In genomic region chr20:41702647-41703046, GRCh38 we compare ENCODE assay signal across 30 cellular contexts.
"Had no signal": no experiment of that assay in that cellular context is flagged by ENCODE, and none has a peak within 500 bp of the region (broad histone marks: within the 10 kb centered on the region; RNA-seq: fewer than 3 reads in every experiment).

No MANE protein-coding gene starts in this region.

- FAIRE-seq: bronchial epithelial cell, TTC549 had no signal

- H3K9me3 ChIP-seq: ascending aorta had no signal

- H3K27ac ChIP-seq: ascending aorta, cardiac muscle cell, VCaP had no signal

- H3K27me3 ChIP-seq: ascending aorta, cardiac muscle cell had no signal

- DNase-seq: activated B cell treated with CpG ODN at 0.5 μM for 24 hours; activated CD4-positive, alpha-beta memory T cell treated with anti-CD3 and anti-CD28 coated beads, Interleukin-2, amount 10 ng/mL, durations not matched to agents 7 days and 5 days; activated CD4-positive, alpha-beta T cell treated with anti-CD3 and anti-CD28 coated beads for 4 hours; activated CD4-positive, alpha-beta T cell treated with anti-CD3 and anti-CD28 coated beads, Interleukin-2, amount 10 ng/mL, durations not matched to agents 24 days and 14 days; activated CD4-positive, alpha-beta T cell treated with anti-CD3 and anti-CD28 coated beads, Interleukin-2, amount 50 U/mL, for 1 hour; activated CD4-positive, alpha-beta T cell treated with anti-CD3 and anti-CD28 coated beads, Interleukin-2, amount 50 U/mL, for 4 hours; activated CD4-positive, CD25-positive, alpha-beta regulatory T cell treated with anti-CD3 and anti-CD28 coated beads, Interleukin-2, amount 50 U/mL, for 72 hours; activated CD8-positive, alpha-beta memory T cell treated with anti-CD3 and anti-CD28 coated beads for 24 hours; activated CD8-positive, alpha-beta memory T cell treated with anti-CD3 and anti-CD28 coated beads, Interleukin-2, amount 10 ng/mL, durations not matched to agents 7 days and 5 days; activated CD8-positive, alpha-beta memory T cell treated with anti-CD3 and anti-CD28 coated beads, Interleukin-2, amount 50 U/mL, for 48 hours; activated CD8-positive, alpha-beta T cell treated with anti-CD3 and anti-CD28 coated beads, Interleukin-2, amount 10 ng/mL, durations not matched to agents 7 days and 5 days; activated effector memory CD4-positive, alpha-beta T cell treated with Interleukin-2 at 50 U/mL for 16 hours; activated gamma-delta T cell; activated naive CD4-positive, alpha-beta T cell treated with anti-CD3 and anti-CD28 coated beads, Interleukin-2, amount 10 ng/mL, durations not matched to agents 7 days and 5 days; activated naive CD4-positive, alpha-beta T cell treated with Interleukin-2 at 50 U/mL for 16 hours; activated naive CD8-positive, alpha-beta T cell treated with anti-CD3 and anti-CD28 coated beads, Interleukin-2, amount 10 ng/mL, durations not matched to agents 7 days and 5 days; activated naive CD8-positive, alpha-beta T cell treated with anti-CD3 and anti-CD28 coated beads, Interleukin-2, amount 50 U/mL, for 24 hours; activated T-cell treated with anti-CD3 and anti-CD28 coated beads, Interleukin-2, amount 50 U/mL, for 24 hours; activated T-cell treated with anti-CD3 and anti-CD28 coated beads, Interleukin-2, amount 50 U/mL, for 48 hours; amygdala; anterior cingulate cortex; caudate nucleus; cerebellar nuclear complex; T-helper 2 cell; T-helper 9 cell had no signal

- H3K4me3 ChIP-seq: ascending aorta, cardiac muscle cell had no signal

- H3K4me1 ChIP-seq: ascending aorta had no signal

- H3K36me3 ChIP-seq: ascending aorta, cardiac muscle cell had no signal
